Comparison of ENCODE assay signal across 8 cellular contexts in genomic region chr5:14144586-14145355, GRCh38. TPM values are rescaled to one million over a fixed set of nuclear protein-coding genes. Genes with fewer than 3 reads are reported as not detected.
A peak's percentile ranks its signal among the peaks of the same experiment; 100 is the strongest.
DNase-seq lines count a peak whose midpoint lies in the region; ATAC-seq lines count a peak whose summit lies in the region.

No MANE protein-coding gene starts in this region.

- peak overlapping the region; percentile 87 for H3K4me3 Mint-ChIP-seq in activated CD4-positive, alpha-beta T cell treated with anti-CD3 and anti-CD28 coated beads, Interleukin-2, amount 10 ng/mL, durations not matched to agents 24 days and 14 days
- peak overlapping the region; percentile 86 to 87 for H3K4me3 Mint-ChIP-seq in effector memory CD8-positive, alpha-beta T cell
- H3K4me3 Mint-ChIP-seq in memory B cell = peak overlapping the region; percentile 93
- H3K4me3 Mint-ChIP-seq in stimulated activated naive B cell treated with anti-CD40 and anti-IgM and Interleukin-4, amounts not matched to agents 10 μg/mL and 1 μg/mL and 100 μg/mL, for 72 hours = peak overlapping the region; percentile 81 to 95

- peaks cover 4% of the 10 kb centered on the region for H3K36me3 Mint-ChIP-seq in activated CD4-positive, alpha-beta T cell treated with anti-CD3 and anti-CD28 coated beads, Interleukin-2, amount 10 ng/mL, durations not matched to agents 24 days and 14 days (ENCODE audit: low read depth)
- H3K36me3 Mint-ChIP-seq in effector memory CD8-positive, alpha-beta T cell (ENCODE audit: insufficient read depth) = no peaks in the 10 kb centered on the region
- no peaks in the 10 kb centered on the region for H3K36me3 Mint-ChIP-seq in memory B cell
- peaks cover 2 to 14% of the 10 kb centered on the region in 2 donors for H3K36me3 Mint-ChIP-seq in stimulated activated naive B cell treated with anti-CD40 and anti-IgM and Interleukin-4, amounts not matched to agents 10 μg/mL and 1 μg/mL and 100 μg/mL, for 72 hours

- ATAC-seq in GM18861 (IDR thresholded peaks at IDR 0.05; ENCODE audit: unreplicated experiment) (peak; percentile 65), HG03039 (IDR thresholded peaks at IDR 0.05; ENCODE audit: unreplicated experiment) (peak; percentile 42), memory B cell (ENCODE audit: low read depth) (peak; percentile 70)
- peak; percentile 59 for ATAC-seq in effector memory CD8-positive, alpha-beta T cell (replicated peaks)
- peak; percentile 69 to 70 for ATAC-seq in stimulated activated naive B cell treated with anti-CD40 and anti-IgM and Interleukin-4, amounts not matched to agents 10 μg/mL and 1 μg/mL and 100 μg/mL, for 72 hours (replicated peaks)

- peaks cover 62% of the 10 kb centered on the region for H3K27me3 Mint-ChIP-seq in activated CD4-positive, alpha-beta T cell treated with anti-CD3 and anti-CD28 coated beads, Interleukin-2, amount 10 ng/mL, durations not matched to agents 24 days and 14 days
- H3K27me3 Mint-ChIP-seq in effector memory CD8-positive, alpha-beta T cell = peaks cover 27 to 51% of the 10 kb centered on the region in 2 donors
- no peaks in the 10 kb centered on the region for H3K27me3 Mint-ChIP-seq in memory B cell
- H3K27me3 Mint-ChIP-seq in stimulated activated naive B cell treated with anti-CD40 and anti-IgM and Interleukin-4, amounts not matched to agents 10 μg/mL and 1 μg/mL and 100 μg/mL, for 72 hours = peaks cover 0 to under 1% of the 10 kb centered on the region in 2 donors

- peaks cover 10% of the 10 kb centered on the region for H3K4me1 Mint-ChIP-seq in activated CD4-positive, alpha-beta T cell treated with anti-CD3 and anti-CD28 coated beads, Interleukin-2, amount 10 ng/mL, durations not matched to agents 24 days and 14 days
- H3K4me1 Mint-ChIP-seq in effector memory CD8-positive, alpha-beta T cell (ENCODE audit: low read depth in 2 of 2) = peaks cover 12 to 14% of the 10 kb centered on the region in 2 donors
- H3K4me1 Mint-ChIP-seq in memory B cell = peaks cover 30% of the 10 kb centered on the region
- H3K4me1 Mint-ChIP-seq in stimulated activated naive B cell treated with anti-CD40 and anti-IgM and Interleukin-4, amounts not matched to agents 10 μg/mL and 1 μg/mL and 100 μg/mL, for 72 hours = peaks cover 36 to 53% of the 10 kb centered on the region in 2 donors

- intact Hi-C loops in activated CD4-positive, alpha-beta T cell treated with anti-CD3 and anti-CD28 coated beads, Interleukin-2, amount 10 ng/mL, durations not matched to agents 24 days and 14 days (cut with micrococcal nuclease) = loop anchor here (5.0 to 10.0 kb wide), 3 partner anchors 128 to 730 kb away; partner anchors contain the start of genes ANKH and OTULIN

- peak overlapping the region; percentile 48 for H3K27ac Mint-ChIP-seq in activated CD4-positive, alpha-beta T cell treated with anti-CD3 and anti-CD28 coated beads, Interleukin-2, amount 10 ng/mL, durations not matched to agents 24 days and 14 days
- H3K27ac Mint-ChIP-seq in effector memory CD8-positive, alpha-beta T cell = peak overlapping the region; percentile 71 to 78
- H3K27ac Mint-ChIP-seq in memory B cell = peak overlapping the region; percentile 96
- H3K27ac Mint-ChIP-seq in stimulated activated naive B cell treated with anti-CD40 and anti-IgM and Interleukin-4, amounts not matched to agents 10 μg/mL and 1 μg/mL and 100 μg/mL, for 72 hours = peak overlapping the region; percentile 97

- peaks cover 4% of the 10 kb centered on the region for H3K9me3 Mint-ChIP-seq in activated CD4-positive, alpha-beta T cell treated with anti-CD3 and anti-CD28 coated beads, Interleukin-2, amount 10 ng/mL, durations not matched to agents 24 days and 14 days
- no peaks in the 10 kb centered on the region for H3K9me3 Mint-ChIP-seq in effector memory CD8-positive, alpha-beta T cell
- no peaks in the 10 kb centered on the region for H3K9me3 Mint-ChIP-seq in memory B cell
- no peaks in the 10 kb centered on the region for H3K9me3 Mint-ChIP-seq in stimulated activated naive B cell treated with anti-CD40 and anti-IgM and Interleukin-4, amounts not matched to agents 10 μg/mL and 1 μg/mL and 100 μg/mL, for 72 hours

- DNase-seq in AG20443 (ENCODE audit: low spot score) (peak; percentile 79), NCI-H2107 treated with DMSO at 0.1 percent for 48 hours (lab: John Stamatoyannopoulos, UW; ENCODE audit: unreplicated experiment) (peak; percentile 74), memory B cell (ENCODE audit: low spot score in 2 of 2) (peak; percentile 75 to 82)
- peak; percentile 78 for DNase-seq in activated CD4-positive, alpha-beta T cell treated with anti-CD3 and anti-CD28 coated beads, Interleukin-2, amount 10 ng/mL, durations not matched to agents 24 days and 14 days
- peak; percentile 13 to 37 (median 13) for DNase-seq in effector memory CD8-positive, alpha-beta T cell
- peak; percentile 76 for DNase-seq in stimulated activated naive B cell treated with anti-CD40 and anti-IgM and Interleukin-4, amounts not matched to agents 10 μg/mL and 1 μg/mL and 100 μg/mL, for 72 hours

RNA-seq across cellular contexts. Expression of gene TRIO, which starts 1.6 kb away (rescaled TPM):
- 8.7 and 14.0 TPM in 2 replicates for total RNA-seq in activated CD4-positive, alpha-beta T cell treated with anti-CD3 and anti-CD28 coated beads, Interleukin-2, amount 10 ng/mL, durations not matched to agents 24 days and 14 days

Comparison
In these comparisons a context has a peak if more than half of its experiments do, and no peak if none do; other contexts are left out.
1. Peak in every context shown above with its lines: DNase-seq and ATAC-seq.
2. DNase-seq: peak in every context shown above with its lines; median percentile 79 in AG20443; 78 in memory B cell; 78 in activated CD4-positive, alpha-beta T cell treated with anti-CD3 and anti-CD28 coated beads, Interleukin-2, amount 10 ng/mL, durations not matched to agents 24 days and 14 days; 76 in stimulated activated naive B cell treated with anti-CD40 and anti-IgM and Interleukin-4, amounts not matched to agents 10 μg/mL and 1 μg/mL and 100 μg/mL, for 72 hours; 74 in NCI-H2107 treated with DMSO at 0.1 percent for 48 hours; 13 in effector memory CD8-positive, alpha-beta T cell.